9 cellular contexts compared by ENCODE assay signal in the genomic region with DNA sequence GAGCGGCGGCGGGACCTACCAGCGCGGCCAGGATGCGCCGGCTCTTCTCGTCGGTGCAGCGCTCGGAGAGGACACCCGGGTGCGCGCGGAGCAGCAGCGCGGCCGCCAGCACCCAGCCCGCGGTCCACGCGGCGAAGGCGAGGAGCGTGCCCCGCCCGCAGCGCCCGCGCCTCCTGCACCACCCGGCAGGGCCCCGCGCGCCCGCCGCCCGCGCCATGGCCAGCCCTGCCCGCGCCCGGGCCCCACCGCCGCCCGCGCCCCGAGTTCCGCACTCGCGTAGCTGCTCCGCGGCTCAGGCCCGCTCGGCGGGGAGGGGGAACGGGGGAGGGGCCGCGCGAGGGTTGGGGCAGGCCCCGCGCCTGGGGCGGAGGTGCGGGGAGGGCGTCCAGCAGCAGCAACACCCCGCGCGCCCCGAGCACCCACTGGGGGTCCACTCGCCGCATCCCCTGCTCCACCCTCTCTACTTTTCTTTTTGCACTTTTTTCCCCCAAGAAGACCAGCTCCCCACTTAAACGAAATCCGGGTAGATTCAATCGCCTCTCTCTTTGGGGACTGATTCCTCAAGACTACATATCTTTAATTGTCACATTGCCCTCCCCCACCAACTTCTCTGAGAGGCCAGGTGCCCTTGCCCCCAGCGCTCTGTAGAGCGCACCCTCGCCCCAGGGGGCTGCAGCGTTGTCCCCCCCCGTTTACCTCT. TPM values are rescaled to one million over a fixed set of nuclear protein-coding genes. Genes with fewer than 3 reads are reported as not detected.
DNase-seq lines count a peak whose midpoint lies in the region; ATAC-seq and TF ChIP-seq lines count a peak whose summit lies in the region.
"Had no signal": no experiment of that assay in that cellular context is flagged by ENCODE, and none has a peak within 500 bp of the region (broad histone marks: within the 10 kb centered on the region; RNA-seq: fewer than 3 reads in every experiment).

DIPK1C (minus strand) TSS at position 266 of the 700 bp plus-strand sequence; CDS start at position 217, 49 bp downstream.

- no peaks in the 10 kb centered on the region for H3F3A ChIP-seq in neural cell (ENCODE audit: insufficient read depth, low read length, poor library complexity, severe bottlenecking)

- ATAC-seq in Panc1 (peak; percentile 68), GM21825 (IDR thresholded peaks at IDR 0.05; ENCODE audit: unreplicated experiment) (no peak), HG02885 (IDR thresholded peaks at IDR 0.05; ENCODE audit: poor library complexity, unreplicated experiment) (no peak), GM21360 (IDR thresholded peaks at IDR 0.05; ENCODE audit: unreplicated experiment) (no peak)

- H3K4me3 ChIP-seq in BLaER1 (peak within 1 kb of the TSS; percentile 95), Panc1 (ENCODE audit: low read depth in 2 of 2, low read length in 2 of 2) (peak within 1 kb of the TSS; percentile 30 to 39), neural cell (ENCODE audit: low read length) (peak within 1 kb of the TSS; percentile 82)

- H3K27ac ChIP-seq in BLaER1 (peak within 1 kb of the TSS; percentile 98), Panc1 (ENCODE audit: low read length) (no peak within 1 kb of the TSS), neural cell (ENCODE audit: low read length) (no peak within 1 kb of the TSS)
- H3K27ac ChIP-seq: HL-60 had no signal

- H2AFZ ChIP-seq in neural cell (ENCODE audit: low read depth, low read length) = no peak within 1 kb of the TSS

- H3K79me2 ChIP-seq in neural cell (replicated peaks; ENCODE audit: insufficient read depth, low read length) = no peaks in the 10 kb centered on the region

- H3K9me3 ChIP-seq in BLaER1 = no peaks in the 10 kb centered on the region
- no peaks in the 10 kb centered on the region for H3K9me3 ChIP-seq in Panc1 (ENCODE audit: control insufficient read depth, insufficient read depth, low read depth, low read length)
- H3K9me3 ChIP-seq in neural cell (ENCODE audit: low read length) = no peaks in the 10 kb centered on the region

- CTCF ChIA-PET in Panc1 (lab: Charles Lee) = interaction anchor here (0.6 kb wide), 1 partner anchor 82 kb away, joined by 3 read pairs; no protein-coding TSS in a partner anchor

- H3K9ac ChIP-seq in BLaER1 = peak within 1 kb of the TSS; percentile 97
- H3K9ac ChIP-seq in neural cell (ENCODE audit: low read length) = peak within 1 kb of the TSS; percentile 34

- H3K27me3 ChIP-seq in BLaER1 = peaks cover 30% of the 10 kb centered on the region
- peaks cover 36% of the 10 kb centered on the region for H3K27me3 ChIP-seq in Panc1 (ENCODE audit: control insufficient read depth, insufficient read depth, low read length)
- H3K27me3 ChIP-seq in neural cell (ENCODE audit: insufficient read depth, low read depth, low read length) = peaks cover 41% of the 10 kb centered on the region

- in situ Hi-C loops in Panc1 (cut with HindIII; ENCODE audit: low pct_unique_long_range_greater_than_20kb, low sequenced_read_pairs) = no loop called here

- H3K36me3 ChIP-seq in BLaER1 (peaks cover 27% of the 10 kb centered on the region), Panc1 (ENCODE audit: control insufficient read depth, insufficient read depth, low read length) (no peaks in the 10 kb centered on the region), neural cell (ENCODE audit: insufficient read depth, low read length) (no peaks in the 10 kb centered on the region)

- POLR2A ChIA-PET in Panc1 (lab: Charles Lee) = no interaction called here

- TF ChIP-seq EP300 in neural cell (conservative IDR thresholded peaks at IDR 0.05; ENCODE audit: poor library complexity, severe bottlenecking) = no peak

- DNase-seq in Panc1 (ENCODE audit: low read depth, low spot score) = no peak
- peak; percentile 46 for DNase-seq in foreskin melanocyte
- no peak for DNase-seq in KG1 (lab: John Stamatoyannopoulos, UW)

- H3K4me2 ChIP-seq in BLaER1 (peak within 1 kb of the TSS; percentile 87), neural cell (ENCODE audit: low read length) (peak within 1 kb of the TSS; percentile 42)

- TF ChIP-seq CTCF in Panc1 (IDR thresholded peaks at IDR 0.05) = no peak
- TF ChIP-seq CTCF in neural cell (IDR thresholded peaks at IDR 0.05; ENCODE audit: poor library complexity, severe bottlenecking) = no peak

- no peaks in the 10 kb centered on the region for H3K9me2 ChIP-seq in neural cell (ENCODE audit: insufficient read depth, low read length)

- intact Hi-C loops in Panc1 (cut with micrococcal nuclease; ENCODE audit: unreplicated experiment) = no loop called here

- TF ChIP-seq RAD21 in neural cell (conservative IDR thresholded peaks at IDR 0.05) = no peak

- H3K4me1 ChIP-seq in BLaER1 (peaks cover 81% of the 10 kb centered on the region), Panc1 (ENCODE audit: control insufficient read depth, insufficient read depth, low read length) (no peaks in the 10 kb centered on the region; the same call in 1 of the 2 replicates)

- peaks cover 5% of the 10 kb centered on the region; the same call in 1 of the 2 replicates for H4K20me1 ChIP-seq in BLaER1
- H4K20me1 ChIP-seq in neural cell (ENCODE audit: insufficient read depth) = no peaks in the 10 kb centered on the region

- BruUV-seq in Panc1 (replicated peaks; lab: Mats Ljungman, UMichigan) = no TSS peak

TF ChIP-seq in neural cell, 6 proteins besides CTCF, POLR2A, EP300 and RAD21:
- TF ChIP-seq EZH2 (IDR thresholded peaks at IDR 0.05; ENCODE audit: borderline replicate concordance, insufficient read depth, low read length, poor library complexity, severe bottlenecking) (no peak), TAF1 (IDR thresholded peaks at IDR 0.05; ENCODE audit: low read depth) (no peak), SMC3 (conservative IDR thresholded peaks at IDR 0.05; ENCODE audit: poor library complexity) (no peak), MXI1 (conservative IDR thresholded peaks at IDR 0.05; ENCODE audit: poor library complexity, severe bottlenecking) (no peak), POLR2AphosphoS5 (IDR thresholded peaks at IDR 0.05) (no peak)
- TF ChIP-seq, protein P1, sequence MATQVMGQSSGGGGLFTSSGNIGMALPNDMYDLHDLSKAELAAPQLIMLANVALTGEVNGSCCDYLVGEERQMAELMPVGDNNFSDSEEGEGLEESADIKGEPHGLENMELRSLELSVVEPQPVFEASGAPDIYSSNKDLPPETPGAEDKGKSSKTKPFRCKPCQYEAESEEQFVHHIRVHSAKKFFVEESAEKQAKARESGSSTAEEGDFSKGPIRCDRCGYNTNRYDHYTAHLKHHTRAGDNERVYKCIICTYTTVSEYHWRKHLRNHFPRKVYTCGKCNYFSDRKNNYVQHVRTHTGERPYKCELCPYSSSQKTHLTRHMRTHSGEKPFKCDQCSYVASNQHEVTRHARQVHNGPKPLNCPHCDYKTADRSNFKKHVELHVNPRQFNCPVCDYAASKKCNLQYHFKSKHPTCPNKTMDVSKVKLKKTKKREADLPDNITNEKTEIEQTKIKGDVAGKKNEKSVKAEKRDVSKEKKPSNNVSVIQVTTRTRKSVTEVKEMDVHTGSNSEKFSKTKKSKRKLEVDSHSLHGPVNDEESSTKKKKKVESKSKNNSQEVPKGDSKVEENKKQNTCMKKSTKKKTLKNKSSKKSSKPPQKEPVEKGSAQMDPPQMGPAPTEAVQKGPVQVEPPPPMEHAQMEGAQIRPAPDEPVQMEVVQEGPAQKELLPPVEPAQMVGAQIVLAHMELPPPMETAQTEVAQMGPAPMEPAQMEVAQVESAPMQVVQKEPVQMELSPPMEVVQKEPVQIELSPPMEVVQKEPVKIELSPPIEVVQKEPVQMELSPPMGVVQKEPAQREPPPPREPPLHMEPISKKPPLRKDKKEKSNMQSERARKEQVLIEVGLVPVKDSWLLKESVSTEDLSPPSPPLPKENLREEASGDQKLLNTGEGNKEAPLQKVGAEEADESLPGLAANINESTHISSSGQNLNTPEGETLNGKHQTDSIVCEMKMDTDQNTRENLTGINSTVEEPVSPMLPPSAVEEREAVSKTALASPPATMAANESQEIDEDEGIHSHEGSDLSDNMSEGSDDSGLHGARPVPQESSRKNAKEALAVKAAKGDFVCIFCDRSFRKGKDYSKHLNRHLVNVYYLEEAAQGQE (IDR thresholded peaks at IDR 0.05; ENCODE audit: borderline replicate concordance) = no peak

RNA-seq across cellular contexts. Expression of gene DIPK1C, which starts in this region (rescaled TPM):
- total RNA-seq in Panc1 (2021; ENCODE audit: unreplicated experiment) = 0.26 TPM
- polyA plus RNA-seq in Panc1 (2012; ENCODE audit: insufficient read length) = 0.86 TPM
- not detected in 2 replicates for polyA plus RNA-seq in neural cell
- polyA minus RNA-seq in neural cell = not detected in 2 replicates

Comparison
In these comparisons a context has a peak if more than half of its experiments do, and no peak if none do; other contexts are left out.
1. Peak in ATAC-seq and H3K4me3 ChIP-seq in Panc1; RNA of the gene not detected or under 1 TPM.
2. H3K4me3 ChIP-seq: peak in every context shown above with its lines; median percentile 95 in BLaER1; 82 in neural cell; 34 in Panc1.